ENCODE assay signal across 8 cellular contexts in genomic region chr5:157732130-157732783, GRCh38. TPM values are rescaled to one million over a fixed set of nuclear protein-coding genes. Genes with fewer than 3 reads are reported as not detected.
DNase-seq lines count a peak whose midpoint lies in the region; ATAC-seq and TF ChIP-seq lines count a peak whose summit lies in the region.

No MANE protein-coding gene starts in this region.

- DNase-seq in GM06990 (ENCODE audit: extremely low read depth, insufficient read length), result no peak
- DNase-seq in Panc1 (ENCODE audit: low read depth, low spot score), result no peak
- DNase-seq in esophagus squamous epithelium (lab: John Stamatoyannopoulos, UW), result no peak
- no peak for DNase-seq in gastrocnemius medialis
- DNase-seq in RWPE1 (ENCODE audit: low spot score), result no peak
- DNase-seq in AG20443 (ENCODE audit: low spot score), result no peak
- DNase-seq in NCI-H2227 treated with DMSO at 0.1 percent for 48 hours (lab: John Stamatoyannopoulos, UW), result no peak

- H3K27me3 ChIP-seq in GM06990 (replicated peaks; ENCODE audit: control insufficient read depth, insufficient read depth, low read length) (no peaks in the 10 kb centered on the region), Panc1 (ENCODE audit: control insufficient read depth, insufficient read depth, low read length) (no peaks in the 10 kb centered on the region), esophagus squamous epithelium (no peaks in the 10 kb centered on the region), gastrocnemius medialis (no peaks in the 10 kb centered on the region)

- in situ Hi-C loops in Panc1 (cut with HindIII; ENCODE audit: low pct_unique_long_range_greater_than_20kb, low sequenced_read_pairs) (no loop called here), gastrocnemius medialis (cut with MboI; ENCODE audit: low sequenced_read_pairs in 4 of 4) (loop anchor here in 3 of 4 donors (10.0 to 25.0 kb wide), 2 partner anchors 587 to 595 kb away; partner anchors contain the start of gene MED7 (in 3 of the 3))

- TF ChIP-seq CTCF in GM06990 (IDR thresholded peaks at IDR 0.05; ENCODE audit: insufficient read depth, low read length, poor library complexity, severe bottlenecking) (no peak), Panc1 (IDR thresholded peaks at IDR 0.05) (no peak), esophagus squamous epithelium (IDR thresholded peaks at IDR 0.05) (no peak), gastrocnemius medialis (IDR thresholded peaks at IDR 0.05 in 4 of 5, conservative IDR thresholded peaks at IDR 0.05 in 1 of 5) (no peak), RWPE1 (conservative IDR thresholded peaks at IDR 0.05; ENCODE audit: low read depth) (no peak)

- H3K4me3 ChIP-seq in GM06990 (replicated peaks; ENCODE audit: low read depth, low read length), result peak overlapping the region; percentile 85; the same call in 1 of the 2 replicates
- H3K4me3 ChIP-seq in Panc1 (ENCODE audit: low read depth in 2 of 2, low read length in 2 of 2), result peak overlapping the region; percentile 76 to 92
- peak overlapping the region in 3 of 4 donors; percentile 76 to 86 (median 86) for H3K4me3 ChIP-seq in esophagus squamous epithelium
- H3K4me3 ChIP-seq in gastrocnemius medialis, result peak overlapping the region in 2 of 4 donors; percentile 88 to 97

- CTCF ChIA-PET in Panc1 (lab: Charles Lee) (no interaction called here), RWPE1 (lab: Yijun Ruan, JAX) (interaction anchor here (0.5 to 2.1 kb wide), 3 partner anchors 11 to 1139 kb away, joined by 6 to 9 read pairs (median 6); partner anchors contain the start of gene LSM11)

- TF ChIP-seq POLR2A in esophagus squamous epithelium (IDR thresholded peaks at IDR 0.05) (no peak), gastrocnemius medialis (IDR thresholded peaks at IDR 0.05) (no peak)

- no TSS peak for BruUV-seq in Panc1 (replicated peaks; lab: Mats Ljungman, UMichigan)

- ATAC-seq in Panc1 (no peak), gastrocnemius medialis (no peak), GM18519 (IDR thresholded peaks at IDR 0.05; ENCODE audit: low FRiP score, unreplicated experiment) (no peak)

- 85 to 100% methylated on average over 4 to 5 of the region's 5 CpGs for WGBS in esophagus squamous epithelium, 2 donors

- POLR2A ChIA-PET in Panc1 (lab: Charles Lee), result no interaction called here
- POLR2A ChIA-PET in RWPE1 (lab: Yijun Ruan, JAX; ENCODE audit: low non-redundant PET), result interaction anchor here (1.0 kb wide), 1 partner anchor 9 kb away, joined by 7 read pairs; no protein-coding TSS in a partner anchor

- no peaks in the 10 kb centered on the region for H3K9me3 ChIP-seq in Panc1 (ENCODE audit: control insufficient read depth, insufficient read depth, low read depth, low read length)
- H3K9me3 ChIP-seq in esophagus squamous epithelium, result no peaks in the 10 kb centered on the region
- no peaks in the 10 kb centered on the region for H3K9me3 ChIP-seq in gastrocnemius medialis

- peaks cover 5% of the 10 kb centered on the region for H3K36me3 ChIP-seq in GM06990 (ENCODE audit: control insufficient read depth, insufficient read depth, low read length)
- H3K36me3 ChIP-seq in Panc1 (ENCODE audit: control insufficient read depth, insufficient read depth, low read length), result peaks cover 2% of the 10 kb centered on the region; the same call in 1 of the 2 replicates
- peaks cover 0 to 43% (median 5%) of the 10 kb centered on the region in 3 donors for H3K36me3 ChIP-seq in esophagus squamous epithelium
- peaks cover 0 to 34% of the 10 kb centered on the region in 2 donors for H3K36me3 ChIP-seq in gastrocnemius medialis

- peak overlapping the region; percentile 94 for H3K27ac ChIP-seq in Panc1 (ENCODE audit: low read length)
- H3K27ac ChIP-seq in esophagus squamous epithelium, result peak overlapping the region in 2 of 4 donors; percentile 95 to 96
- H3K27ac ChIP-seq in gastrocnemius medialis, result peak overlapping the region in 3 of 4 donors; percentile 83 to 96 (median 93)
- no peak overlapping the region for H3K27ac ChIP-seq in RWPE1

- H3K4me1 ChIP-seq in Panc1 (ENCODE audit: control insufficient read depth, insufficient read depth, low read length), result peaks cover 6% of the 10 kb centered on the region; the same call in 1 of the 2 replicates
- peaks cover 4 to 30% (median 7%) of the 10 kb centered on the region in 3 donors for H3K4me1 ChIP-seq in esophagus squamous epithelium
- peaks cover 0 to 6% of the 10 kb centered on the region in 2 donors for H3K4me1 ChIP-seq in gastrocnemius medialis

- intact Hi-C loops in Panc1 (cut with micrococcal nuclease; ENCODE audit: unreplicated experiment) (no loop called here), esophagus squamous epithelium (cut with DNase I) (no loop called here), gastrocnemius medialis (cut with DNase I; ENCODE audit: low total_unique reads) (loop anchor here (5.0 kb wide), 1 partner anchor 160 kb away; no protein-coding TSS in a partner anchor)

RNA-seq across cellular contexts. Expression of gene THG1L, which starts 1.0 kb away (rescaled TPM):
- total RNA-seq in Panc1 (2021; ENCODE audit: unreplicated experiment) (15.4 TPM), esophagus squamous epithelium (10 to 100 TPM in 2 of 4 donors, 1 to 10 TPM in 2; 5.7 to 21.0 (median 11.8) TPM), gastrocnemius medialis (1 to 10 TPM; 3.5 to 9.7 (median 6.6) TPM)
- 21.5 TPM for polyA plus RNA-seq in Panc1 (2012; ENCODE audit: insufficient read length)

RNA-seq across cellular contexts. Expression of gene LSM11, which starts 11.3 kb away (rescaled TPM):
- total RNA-seq in Panc1 (2021; ENCODE audit: unreplicated experiment) (1.6 TPM), esophagus squamous epithelium (1 to 10 TPM; 2.1 to 6.7 (median 3.6) TPM), gastrocnemius medialis (1 to 10 TPM in 3 of 4 donors, under 1 TPM in 1; 0.95 to 1.9 (median 1.2) TPM)
- polyA plus RNA-seq in Panc1 (2012; ENCODE audit: insufficient read length), result 0.63 TPM
